In genomic region chr2:74927617-74928016, GRCh38 we compare ENCODE assay signal across 23 cellular contexts.
"Had no signal": no experiment of that assay in that cellular context is flagged by ENCODE, and none has a peak within 500 bp of the region (broad histone marks: within the 10 kb centered on the region; RNA-seq: fewer than 3 reads in every experiment).

No MANE protein-coding gene starts in this region.

- H3K79me2 ChIP-seq: parathyroid adenoma had no signal

- H3K27ac ChIP-seq: adrenal gland, breast epithelium, colonic mucosa, dorsolateral prefrontal cortex, esophagus squamous epithelium, gastrocnemius medialis, left ventricle myocardium inferior, parathyroid adenoma, upper lobe of right lung had no signal

- H3K9ac ChIP-seq: parathyroid adenoma had no signal

- H2AFZ ChIP-seq: parathyroid adenoma had no signal

- H3K36me3 ChIP-seq: adrenal gland, breast epithelium, colonic mucosa, gastrocnemius medialis, left ventricle myocardium inferior, upper lobe of right lung had no signal

- H3K4me3 ChIP-seq: adrenal gland, breast epithelium, colonic mucosa, dorsolateral prefrontal cortex, esophagus squamous epithelium, gastrocnemius medialis, left ventricle myocardium inferior, upper lobe of right lung had no signal

- DNase-seq: activated CD4-positive, alpha-beta T cell treated with anti-CD3 and anti-CD28 coated beads for 4 hours; activated CD4-positive, alpha-beta T cell treated with anti-CD3 and anti-CD28 coated beads, Interleukin-2, amount 50 U/mL, for 48 hours; activated CD4-positive, CD25-positive, alpha-beta regulatory T cell; activated CD8-positive, alpha-beta memory T cell treated with anti-CD3 and anti-CD28 coated beads, Interleukin-2, amount 50 U/mL, for 48 hours; activated naive CD4-positive, alpha-beta T cell; activated T-cell treated with anti-CD3 and anti-CD28 coated beads, Interleukin-2, amount 50 U/mL, for 4 hours; adrenal gland; colonic mucosa; dorsolateral prefrontal cortex; esophagus squamous epithelium; gastrocnemius medialis; head of caudate nucleus; hypothalamus; left ventricle myocardium inferior; mammary epithelial cell; nucleus accumbens; right cardiac atrium; stimulated activated CD4-positive, alpha-beta T cell treated with anti-CD3 and anti-CD28 coated beads, Interleukin-4, amount 100 ng/mL, for 24 hours; stimulated activated naive CD8-positive, alpha-beta T cell treated with anti-CD3 and anti-CD28 coated beads, Interleukin-15, Interleukin-2, amounts not matched to agents 100 U/mL and 50 U/mL, for 24 hours; upper lobe of right lung had no signal

- H3K4me1 ChIP-seq: adrenal gland, breast epithelium, colonic mucosa, esophagus squamous epithelium, gastrocnemius medialis, left ventricle myocardium inferior, parathyroid adenoma, upper lobe of right lung had no signal

- H3K27me3 ChIP-seq: adrenal gland, breast epithelium, colonic mucosa, esophagus squamous epithelium, gastrocnemius medialis, upper lobe of right lung had no signal

- ATAC-seq: activated T-cell treated with anti-CD3 and anti-CD28 coated beads, Interleukin-2, amount 50 U/mL, for 4 hours; gastrocnemius medialis; natural killer cell treated with Interleukin-12 subunit alpha and Interleukin-12 subunit beta and Interleukin-15 and Interleukin-18, amount 100 ng/mL, for 72 hours; right cardiac atrium; stimulated activated naive CD8-positive, alpha-beta T cell treated with anti-CD3 and anti-CD28 coated beads, Interleukin-15, Interleukin-2, amounts not matched to agents 100 U/mL and 50 U/mL, for 24 hours; upper lobe of right lung had no signal

- H3K9me3 ChIP-seq: adrenal gland, breast epithelium, colonic mucosa, esophagus squamous epithelium, gastrocnemius medialis, left ventricle myocardium inferior, upper lobe of right lung had no signal
